In the genomic region with DNA sequence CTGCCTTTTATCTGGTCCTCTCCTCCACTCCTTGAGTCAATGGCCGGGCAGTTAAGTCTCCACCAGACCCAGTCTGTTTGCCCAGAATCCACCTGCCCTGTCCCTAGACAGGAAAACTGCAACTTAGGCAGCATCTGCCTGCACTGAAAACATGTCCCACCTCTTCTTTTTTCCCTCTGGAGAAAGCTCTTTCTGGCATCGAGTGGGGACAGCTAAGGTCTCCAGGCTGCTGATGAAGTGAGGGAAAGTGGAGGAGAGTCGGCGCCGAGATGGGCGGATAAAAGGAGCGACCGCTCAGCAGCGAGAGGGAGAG, we compare ENCODE assay signal across 1 cellular context.
TF ChIP-seq lines count a peak whose summit lies in the region.

No MANE protein-coding gene starts in this region.

TF ChIP-seq in HepG2, 621 proteins besides CTCF, POLR2A, EP300 and RAD21 (continued from another document):
- TF ChIP-seq, protein P1, sequence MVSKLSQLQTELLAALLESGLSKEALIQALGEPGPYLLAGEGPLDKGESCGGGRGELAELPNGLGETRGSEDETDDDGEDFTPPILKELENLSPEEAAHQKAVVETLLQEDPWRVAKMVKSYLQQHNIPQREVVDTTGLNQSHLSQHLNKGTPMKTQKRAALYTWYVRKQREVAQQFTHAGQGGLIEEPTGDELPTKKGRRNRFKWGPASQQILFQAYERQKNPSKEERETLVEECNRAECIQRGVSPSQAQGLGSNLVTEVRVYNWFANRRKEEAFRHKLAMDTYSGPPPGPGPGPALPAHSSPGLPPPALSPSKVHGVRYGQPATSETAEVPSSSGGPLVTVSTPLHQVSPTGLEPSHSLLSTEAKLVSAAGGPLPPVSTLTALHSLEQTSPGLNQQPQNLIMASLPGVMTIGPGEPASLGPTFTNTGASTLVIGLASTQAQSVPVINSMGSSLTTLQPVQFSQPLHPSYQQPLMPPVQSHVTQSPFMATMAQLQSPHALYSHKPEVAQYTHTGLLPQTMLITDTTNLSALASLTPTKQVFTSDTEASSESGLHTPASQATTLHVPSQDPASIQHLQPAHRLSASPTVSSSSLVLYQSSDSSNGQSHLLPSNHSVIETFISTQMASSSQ (IDR thresholded peaks at IDR 0.05; ENCODE audit: low read depth) = no peak
- TF ChIP-seq, protein P1 (CRISPR knock-in tag; IDR thresholded peaks at IDR 0.05; ENCODE audit: borderline replicate concordance) = no peak
- no peak for TF ChIP-seq ZNF546 (CRISPR knock-in tag; conservative IDR thresholded peaks at IDR 0.05)
- TF ChIP-seq, protein P2, sequence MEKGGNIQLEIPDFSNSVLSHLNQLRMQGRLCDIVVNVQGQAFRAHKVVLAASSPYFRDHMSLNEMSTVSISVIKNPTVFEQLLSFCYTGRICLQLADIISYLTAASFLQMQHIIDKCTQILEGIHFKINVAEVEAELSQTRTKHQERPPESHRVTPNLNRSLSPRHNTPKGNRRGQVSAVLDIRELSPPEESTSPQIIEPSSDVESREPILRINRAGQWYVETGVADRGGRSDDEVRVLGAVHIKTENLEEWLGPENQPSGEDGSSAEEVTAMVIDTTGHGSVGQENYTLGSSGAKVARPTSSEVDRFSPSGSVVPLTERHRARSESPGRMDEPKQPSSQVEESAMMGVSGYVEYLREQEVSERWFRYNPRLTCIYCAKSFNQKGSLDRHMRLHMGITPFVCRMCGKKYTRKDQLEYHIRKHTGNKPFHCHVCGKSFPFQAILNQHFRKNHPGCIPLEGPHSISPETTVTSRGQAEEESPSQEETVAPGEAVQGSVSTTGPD (CRISPR knock-in tag; IDR thresholded peaks at IDR 0.05) = no peak
- no peak for TF ChIP-seq KDM3A (CRISPR knock-in tag; IDR thresholded peaks at IDR 0.05; ENCODE audit: low read depth)
- TF ChIP-seq ZNF234 (CRISPR knock-in tag; conservative IDR thresholded peaks at IDR 0.05) = no peak
TF ChIP-seq in HepG2: peak in this region for 0.
